ENCODE assay signal across 28 cellular contexts in the genomic region with DNA sequence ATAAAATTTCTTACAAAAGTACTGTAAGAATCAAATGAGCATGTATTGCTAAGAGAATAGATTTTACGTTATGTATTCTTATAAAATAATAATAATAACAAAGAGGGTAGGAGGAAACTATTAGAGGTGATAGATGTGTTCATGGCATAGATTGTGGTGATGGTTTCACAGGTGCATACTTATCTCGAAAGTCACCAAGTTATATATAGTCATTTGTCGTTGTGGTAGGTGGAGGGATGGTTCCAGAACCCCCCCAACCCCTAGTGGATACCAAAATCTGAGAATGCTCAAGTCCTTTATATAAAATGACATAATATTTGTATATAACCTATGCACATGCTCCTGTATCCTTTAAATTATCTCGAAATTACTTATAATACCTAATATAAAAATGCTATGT.
A peak's percentile ranks its signal among the peaks of the same experiment; 100 is the strongest.
DNase-seq lines count a peak whose midpoint lies in the region; ATAC-seq lines count a peak whose summit lies in the region.
"Had no signal": no experiment of that assay in that cellular context is flagged by ENCODE, and none has a peak within 500 bp of the region (broad histone marks: within the 10 kb centered on the region; RNA-seq: fewer than 3 reads in every experiment).

No MANE protein-coding gene starts in this region.

- ATAC-seq in GM18868 (IDR thresholded peaks at IDR 0.05; ENCODE audit: unreplicated experiment) (peak; percentile 68), GM21526 (IDR thresholded peaks at IDR 0.05; ENCODE audit: low FRiP score, unreplicated experiment) (peak; percentile 71), HG03025 (IDR thresholded peaks at IDR 0.05; ENCODE audit: low FRiP score, unreplicated experiment) (peak; percentile 48), HG03575 (IDR thresholded peaks at IDR 0.05; ENCODE audit: extremely low read depth, insufficient number of reproducible peaks, low FRiP score, unreplicated experiment) (peak; percentile 51)
- ATAC-seq: body of pancreas, lower lobe of right lung, T-helper 17 cell had no signal

- DNase-seq in NCI-H1694 (lab: John Stamatoyannopoulos, UW) (no peak), CD1c-positive myeloid dendritic cell (ENCODE audit: extremely low spot score) (no peak)
- DNase-seq in stimulated activated CD4-positive, alpha-beta T cell treated with anti-CD3 and anti-CD28 coated beads, Interleukin-4, amount 100 ng/mL, for 24 hours = no peak
- no peak for DNase-seq in stimulated activated CD4-positive, alpha-beta T cell treated with anti-CD3 and anti-CD28 coated beads, Interleukin-4, amount 100 ng/mL, for 4 hours
- DNase-seq: activated CD8-positive, alpha-beta memory T cell treated with anti-CD3 and anti-CD28 coated beads for 24 hours; activated T-cell treated with anti-CD3 and anti-CD28 coated beads, Interleukin-2, amount 50 U/mL, for 1 hour; body of pancreas; cerebellar nuclear complex; dorsolateral prefrontal cortex; glutamatergic neuron; GOT3; Kasumi-1; kidney; lower lobe of right lung; NCI-H187; NCI-H2227 treated with DMSO at 0.1 percent for 48 hours; NCI-H69; ovary; retina; spleen; stimulated activated naive CD4-positive, alpha-beta T cell treated with Interleukin-2 at 50 U/mL for 16 hours; T-helper 17 cell; testis; uterus had no signal
